In the genomic region with DNA sequence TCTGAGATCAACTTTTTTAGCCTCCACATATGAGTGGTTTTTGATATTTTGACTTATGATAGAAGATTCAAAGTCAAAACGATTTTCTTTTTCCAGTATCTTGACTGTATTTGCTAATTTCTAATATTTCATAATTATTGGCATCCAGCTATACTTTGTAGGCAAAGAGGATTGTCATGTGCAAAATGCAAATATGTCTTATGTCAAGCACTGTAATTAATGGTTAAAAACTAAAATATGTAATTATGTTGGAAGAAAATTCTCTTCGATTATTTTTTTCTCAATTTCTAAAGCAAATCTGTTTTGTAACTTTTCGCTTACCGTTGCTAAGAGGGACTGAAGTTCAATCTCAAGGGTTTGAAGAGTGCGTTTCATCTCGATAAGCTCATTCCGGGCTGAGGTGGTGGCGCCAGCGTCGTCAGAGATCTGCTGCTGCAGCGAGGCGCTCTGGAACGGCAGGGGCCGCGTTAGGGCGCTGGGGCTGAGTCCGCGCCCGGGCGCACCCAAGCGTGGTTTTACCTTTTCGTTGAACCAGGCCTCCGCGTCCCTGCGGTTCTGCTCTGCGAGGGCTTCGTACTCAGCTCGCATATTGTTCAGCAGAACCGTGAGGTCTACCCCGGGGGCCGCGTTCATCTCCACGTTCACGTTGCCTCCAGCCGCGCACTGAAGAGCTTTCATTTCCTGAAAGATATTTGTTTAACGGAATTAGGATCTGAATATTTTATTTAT, we compare ENCODE assay signal across 11 cellular contexts. TPM values are rescaled to one million over a fixed set of nuclear protein-coding genes. Genes with fewer than 3 reads are reported as not detected.
DNase-seq lines count a peak whose midpoint lies in the region; ATAC-seq and TF ChIP-seq lines count a peak whose summit lies in the region.
"Had no signal": no experiment of that assay in that cellular context is flagged by ENCODE, and none has a peak within 500 bp of the region (broad histone marks: within the 10 kb centered on the region; RNA-seq: fewer than 3 reads in every experiment).

No MANE protein-coding gene starts in this region.

- no peaks in the 10 kb centered on the region for H3K36me3 Mint-ChIP-seq in WTC11
- no peaks in the 10 kb centered on the region for H3K36me3 Mint-ChIP-seq in stimulated activated effector memory CD8-positive, alpha-beta T cell treated with anti-CD3 and anti-CD28 coated beads, Interleukin-12 subunit alpha, Interleukin-12 subunit beta, amount 100 ng/mL, for 72 hours

- H3K27me3 ChIP-seq in esophagus (ENCODE audit: control insufficient read depth in 1 of 2, insufficient read depth in 2 of 2, low read length in 2 of 2): no peaks in the 10 kb centered on the region

- H3K9me3 Mint-ChIP-seq in WTC11: no peaks in the 10 kb centered on the region
- H3K9me3 Mint-ChIP-seq in stimulated activated effector memory CD8-positive, alpha-beta T cell treated with anti-CD3 and anti-CD28 coated beads, Interleukin-12 subunit alpha, Interleukin-12 subunit beta, amount 100 ng/mL, for 72 hours: no peaks in the 10 kb centered on the region

- POLR2A ChIA-PET in HEK293 (lab: Yijun Ruan, JAX): no interaction called here
- POLR2A ChIA-PET in WTC11 (lab: Charles Lee): no interaction called here

- peak overlapping the region; percentile 30 for H3K4me3 Mint-ChIP-seq in WTC11
- peak overlapping the region; percentile 28 for H3K4me3 Mint-ChIP-seq in stimulated activated effector memory CD8-positive, alpha-beta T cell treated with anti-CD3 and anti-CD28 coated beads, Interleukin-12 subunit alpha, Interleukin-12 subunit beta, amount 100 ng/mL, for 72 hours

- peaks cover 28% of the 10 kb centered on the region for H3K27me3 Mint-ChIP-seq in WTC11 (ENCODE audit: low read depth)

- H3K4me1 Mint-ChIP-seq in WTC11: no peaks in the 10 kb centered on the region
- no peaks in the 10 kb centered on the region for H3K4me1 Mint-ChIP-seq in stimulated activated effector memory CD8-positive, alpha-beta T cell treated with anti-CD3 and anti-CD28 coated beads, Interleukin-12 subunit alpha, Interleukin-12 subunit beta, amount 100 ng/mL, for 72 hours

- H3K27ac ChIP-seq in HEK293 (ENCODE audit: extremely low read depth, low read depth, low read length): no peak overlapping the region
- no peak overlapping the region for H3K27ac ChIP-seq in esophagus (ENCODE audit: low read depth in 2 of 2, low read length in 1 of 2)
- H3K27ac ChIP-seq: psoas muscle had no signal

- no peak overlapping the region for H3K27ac Mint-ChIP-seq in WTC11
- H3K27ac Mint-ChIP-seq in stimulated activated effector memory CD8-positive, alpha-beta T cell treated with anti-CD3 and anti-CD28 coated beads, Interleukin-12 subunit alpha, Interleukin-12 subunit beta, amount 100 ng/mL, for 72 hours: no peak overlapping the region

- WGBS in esophagus, 2 donors: 22 to 31% methylated on average over 37 of the region's 37 CpGs

- no peaks in the 10 kb centered on the region for H3K4me1 ChIP-seq in HEK293 (ENCODE audit: control insufficient read depth, insufficient read depth, low read length)
- H3K4me1 ChIP-seq in esophagus (ENCODE audit: control insufficient read depth in 2 of 2, insufficient read depth in 2 of 2, low read length in 1 of 2): no peaks in the 10 kb centered on the region
- H3K4me1 ChIP-seq: psoas muscle had no signal

- DNase-seq in WTC11 (ENCODE audit: low spot score) (peak; percentile 35), islet precursor cell (no peak), kidney glomerular epithelial cell (lab: John Stamatoyannopoulos, UW) (no peak)
- no peak for DNase-seq in stimulated activated effector memory CD8-positive, alpha-beta T cell treated with anti-CD3 and anti-CD28 coated beads, Interleukin-12 subunit alpha, Interleukin-12 subunit beta, amount 100 ng/mL, for 72 hours (ENCODE audit: low spot score in 2 of 2)
- DNase-seq: anterior cingulate cortex, MV-4-11, psoas muscle, substantia nigra had no signal

- H3K4me3 ChIP-seq in HEK293 (ENCODE audit: low read depth, low read length) (no peak overlapping the region), esophagus (ENCODE audit: low read depth in 1 of 2, low read length in 2 of 2) (peak overlapping the region; percentile 1 to 18)
- H3K4me3 ChIP-seq: psoas muscle had no signal

- H3K36me3 ChIP-seq in HEK293 (ENCODE audit: control insufficient read depth in 2 of 2, insufficient read depth in 1 of 2, low read length in 2 of 2): no peaks in the 10 kb centered on the region
- H3K36me3 ChIP-seq in esophagus (ENCODE audit: control insufficient read depth in 2 of 2, insufficient read depth in 2 of 2, low read length in 1 of 2): no peaks in the 10 kb centered on the region

- ATAC-seq in WTC11: peak; percentile 57; the same call in 1 of the 2 replicates
- no peak for ATAC-seq in stimulated activated effector memory CD8-positive, alpha-beta T cell treated with anti-CD3 and anti-CD28 coated beads, Interleukin-12 subunit alpha, Interleukin-12 subunit beta, amount 100 ng/mL, for 72 hours
- no peak for ATAC-seq in GM21390 (IDR thresholded peaks at IDR 0.05; ENCODE audit: unreplicated experiment)
- ATAC-seq: psoas muscle had no signal

- CTCF ChIA-PET in HEK293 (lab: Yijun Ruan, JAX) (interaction anchor here (0.7 to 1.7 kb wide), 3 partner anchors 12 to 884 kb away, joined by 3 to 7 read pairs (median 5); no protein-coding TSS in a partner anchor), WTC11 (lab: Charles Lee) (interaction anchor here (0.8 to 2.0 kb wide), 4 partner anchors 101 to 164 kb away, joined by 3 to 12 read pairs (median 4); no protein-coding TSS in a partner anchor)

- H3K9me3 ChIP-seq in HEK293 (ENCODE audit: control insufficient read depth, insufficient read depth, low read depth, low read length) (no peaks in the 10 kb centered on the region), esophagus (ENCODE audit: control insufficient read depth in 2 of 2, insufficient read depth in 1 of 2, low read depth in 1 of 2, low read length in 1 of 2) (no peaks in the 10 kb centered on the region)
- H3K9me3 ChIP-seq: psoas muscle had no signal

- TF ChIP-seq CTCF in HEK293 (tag by site-specific recombination; IDR thresholded peaks at IDR 0.05): no peak
- no peak for TF ChIP-seq CTCF in WTC11 (IDR thresholded peaks at IDR 0.05)

TF ChIP-seq in HEK293, 187 proteins besides CTCF, POLR2A, EP300 and RAD21 (continues in another document):
- TF ChIP-seq ZNF529 (tag by site-specific recombination; IDR thresholded peaks at IDR 0.05; ENCODE audit: insufficient replicate concordance) (no peak), SETDB1 (IDR thresholded peaks at IDR 0.05; ENCODE audit: insufficient read length, low read length) (no peak)

TF ChIP-seq in WTC11, 78 proteins besides CTCF, POLR2A, EP300 and RAD21 (continues in another document):
- TF ChIP-seq, protein P1, sequence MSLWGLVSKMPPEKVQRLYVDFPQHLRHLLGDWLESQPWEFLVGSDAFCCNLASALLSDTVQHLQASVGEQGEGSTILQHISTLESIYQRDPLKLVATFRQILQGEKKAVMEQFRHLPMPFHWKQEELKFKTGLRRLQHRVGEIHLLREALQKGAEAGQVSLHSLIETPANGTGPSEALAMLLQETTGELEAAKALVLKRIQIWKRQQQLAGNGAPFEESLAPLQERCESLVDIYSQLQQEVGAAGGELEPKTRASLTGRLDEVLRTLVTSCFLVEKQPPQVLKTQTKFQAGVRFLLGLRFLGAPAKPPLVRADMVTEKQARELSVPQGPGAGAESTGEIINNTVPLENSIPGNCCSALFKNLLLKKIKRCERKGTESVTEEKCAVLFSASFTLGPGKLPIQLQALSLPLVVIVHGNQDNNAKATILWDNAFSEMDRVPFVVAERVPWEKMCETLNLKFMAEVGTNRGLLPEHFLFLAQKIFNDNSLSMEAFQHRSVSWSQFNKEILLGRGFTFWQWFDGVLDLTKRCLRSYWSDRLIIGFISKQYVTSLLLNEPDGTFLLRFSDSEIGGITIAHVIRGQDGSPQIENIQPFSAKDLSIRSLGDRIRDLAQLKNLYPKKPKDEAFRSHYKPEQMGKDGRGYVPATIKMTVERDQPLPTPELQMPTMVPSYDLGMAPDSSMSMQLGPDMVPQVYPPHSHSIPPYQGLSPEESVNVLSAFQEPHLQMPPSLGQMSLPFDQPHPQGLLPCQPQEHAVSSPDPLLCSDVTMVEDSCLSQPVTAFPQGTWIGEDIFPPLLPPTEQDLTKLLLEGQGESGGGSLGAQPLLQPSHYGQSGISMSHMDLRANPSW (CRISPR knock-in tag; conservative IDR thresholded peaks at IDR 0.05; ENCODE audit: low read depth): no peak
- TF ChIP-seq, protein P2, sequence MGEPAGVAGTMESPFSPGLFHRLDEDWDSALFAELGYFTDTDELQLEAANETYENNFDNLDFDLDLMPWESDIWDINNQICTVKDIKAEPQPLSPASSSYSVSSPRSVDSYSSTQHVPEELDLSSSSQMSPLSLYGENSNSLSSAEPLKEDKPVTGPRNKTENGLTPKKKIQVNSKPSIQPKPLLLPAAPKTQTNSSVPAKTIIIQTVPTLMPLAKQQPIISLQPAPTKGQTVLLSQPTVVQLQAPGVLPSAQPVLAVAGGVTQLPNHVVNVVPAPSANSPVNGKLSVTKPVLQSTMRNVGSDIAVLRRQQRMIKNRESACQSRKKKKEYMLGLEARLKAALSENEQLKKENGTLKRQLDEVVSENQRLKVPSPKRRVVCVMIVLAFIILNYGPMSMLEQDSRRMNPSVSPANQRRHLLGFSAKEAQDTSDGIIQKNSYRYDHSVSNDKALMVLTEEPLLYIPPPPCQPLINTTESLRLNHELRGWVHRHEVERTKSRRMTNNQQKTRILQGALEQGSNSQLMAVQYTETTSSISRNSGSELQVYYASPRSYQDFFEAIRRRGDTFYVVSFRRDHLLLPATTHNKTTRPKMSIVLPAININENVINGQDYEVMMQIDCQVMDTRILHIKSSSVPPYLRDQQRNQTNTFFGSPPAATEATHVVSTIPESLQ (CRISPR knock-in tag; IDR thresholded peaks at IDR 0.05): no peak
- no peak for TF ChIP-seq ETV6 (CRISPR knock-in tag; IDR thresholded peaks at IDR 0.05)
- no peak for TF ChIP-seq NR1H2 (CRISPR knock-in tag; IDR thresholded peaks at IDR 0.05)
- no peak for TF ChIP-seq NFE2L1 (CRISPR knock-in tag; IDR thresholded peaks at IDR 0.05)
- no peak for TF ChIP-seq ZNF396 (CRISPR knock-in tag; IDR thresholded peaks at IDR 0.05; ENCODE audit: borderline replicate concordance)
- TF ChIP-seq CREB1 (CRISPR knock-in tag; IDR thresholded peaks at IDR 0.05): no peak
- no peak for TF ChIP-seq SP1 (CRISPR knock-in tag; conservative IDR thresholded peaks at IDR 0.05)

RNA-seq across cellular contexts. Expression of a gene that starts 3.0 kb away (rescaled TPM):
- total RNA-seq in WTC11 (2021): not detected in 3 replicates
- under 1 TPM in 1 of 2 donors, not detected in 1; 0.05 TPM for polyA plus RNA-seq in esophagus
- total RNA-seq: psoas muscle had no signal

RNA-seq across cellular contexts. Expression of a gene that starts 7.3 kb away (rescaled TPM):
- total RNA-seq in WTC11 (2021): not detected in 3 replicates
- not detected for polyA plus RNA-seq in esophagus
- total RNA-seq: psoas muscle had no signal
- polyA plus RNA-seq: psoas muscle had no signal

RNA-seq across cellular contexts. Expression of a gene that starts 20.4 kb away (rescaled TPM):
- total RNA-seq in WTC11 (2021): not detected in 3 replicates
- not detected for polyA plus RNA-seq in esophagus
- total RNA-seq: psoas muscle had no signal
- polyA plus RNA-seq: psoas muscle had no signal

RNA-seq across cellular contexts. Expression of a gene that starts 24.2 kb away (rescaled TPM):
- total RNA-seq in WTC11 (2021): not detected in 3 replicates
- not detected for polyA plus RNA-seq in esophagus
- total RNA-seq: psoas muscle had no signal

RNA-seq across cellular contexts. Expression of a gene that starts 43.1 kb away (rescaled TPM):
- 23.2 to 27.6 TPM (median 24.2 TPM) in 3 replicates for total RNA-seq in WTC11 (2021)
- 10 to 100 TPM; 30.1 to 41.2 TPM for polyA plus RNA-seq in esophagus
